Comparison of ENCODE assay signal across 9 cellular contexts in genomic region chr2:192749606-192750200, GRCh38.
A peak's percentile ranks its signal among the peaks of the same experiment; 100 is the strongest.
DNase-seq lines count a peak whose midpoint lies in the region; ATAC-seq and TF ChIP-seq lines count a peak whose summit lies in the region.
"Had no signal": no experiment of that assay in that cellular context is flagged by ENCODE, and none has a peak within 500 bp of the region (broad histone marks: within the 10 kb centered on the region; RNA-seq: fewer than 3 reads in every experiment).

No MANE protein-coding gene starts in this region.

- H3K9me3 ChIP-seq in OCI-LY3 (ENCODE audit: insufficient read depth, low read length), result no peaks in the 10 kb centered on the region
- no peaks in the 10 kb centered on the region for H3K9me3 ChIP-seq in CD8-positive, alpha-beta T cell (ENCODE audit: low read length)

- intact Hi-C loops in CD8-positive, alpha-beta T cell (cut with DNase I, micrococcal nuclease), result no loop called here

- peak overlapping the region; percentile 72 for H3K4me2 ChIP-seq in OCI-LY3 (ENCODE audit: low read length)

- peak overlapping the region; percentile 68 for H2AFZ ChIP-seq in OCI-LY3 (ENCODE audit: low read depth, low read length)

- CTCF ChIA-PET in CD8-positive, alpha-beta T cell (lab: Charles Lee), result no interaction called here

- no peaks in the 10 kb centered on the region for H4K20me1 ChIP-seq in OCI-LY3 (ENCODE audit: insufficient read depth, low read length)

- no peaks in the 10 kb centered on the region for H3K27me3 ChIP-seq in OCI-LY3 (ENCODE audit: low read depth, low read length)
- no peaks in the 10 kb centered on the region for H3K27me3 ChIP-seq in CD8-positive, alpha-beta T cell (ENCODE audit: insufficient read depth, low read length)

- POLR2A ChIA-PET in CD8-positive, alpha-beta T cell (lab: Charles Lee), result no interaction called here

- peak; percentile 72 for TF ChIP-seq CTCF in 22Rv1 (IDR thresholded peaks at IDR 0.05)
- peak; percentile 77 for TF ChIP-seq CTCF in OCI-LY3 (IDR thresholded peaks at IDR 0.05; ENCODE audit: low read depth, low read length)
- peak; percentile 59 for TF ChIP-seq CTCF in epithelial cell of esophagus (IDR thresholded peaks at IDR 0.05; ENCODE audit: insufficient read depth, low read depth, low read length, missing control alignments)
- no peak for TF ChIP-seq CTCF in CD8-positive, alpha-beta T cell (IDR thresholded peaks at IDR 0.05)

- ATAC-seq in GM19468 (IDR thresholded peaks at IDR 0.05; ENCODE audit: extremely low read depth, unreplicated experiment), result peak; percentile 29
- ATAC-seq in CD8-positive, alpha-beta T cell, result no peak
- no peak for ATAC-seq in HG02571 (IDR thresholded peaks at IDR 0.05; ENCODE audit: unreplicated experiment)

- no peaks in the 10 kb centered on the region for H3K36me3 ChIP-seq in OCI-LY3 (replicated peaks; ENCODE audit: low read depth, low read length)
- H3K36me3 ChIP-seq in CD8-positive, alpha-beta T cell (ENCODE audit: insufficient read depth, low read length), result no peaks in the 10 kb centered on the region

- H3K27me3 Mint-ChIP-seq in CD8-positive, alpha-beta T cell (ENCODE audit: low read depth), result no peaks in the 10 kb centered on the region
- H3K27me3 Mint-ChIP-seq: activated naive CD8-positive, alpha-beta T cell had no signal

- H3K9me3 Mint-ChIP-seq in CD8-positive, alpha-beta T cell, result no peaks in the 10 kb centered on the region

- DNase-seq in epithelial cell of esophagus (ENCODE audit: low read depth), result peak; percentile 38
- DNase-seq in CD1c-positive myeloid dendritic cell (ENCODE audit: extremely low spot score), result no peak
- no peak for DNase-seq in CD8-positive, alpha-beta T cell
- DNase-seq in DMS79 treated with DMSO at 0.1 percent for 48 hours (lab: John Stamatoyannopoulos, UW), result no peak

- H3K4me3 ChIP-seq in OCI-LY3 (ENCODE audit: low read length) (peak overlapping the region; percentile 68), epithelial cell of esophagus (ENCODE audit: low read length) (no peak overlapping the region)
- H3K4me3 ChIP-seq in CD8-positive, alpha-beta T cell (ENCODE audit: low read depth, low read length), result no peak overlapping the region

- H3K36me3 Mint-ChIP-seq in CD8-positive, alpha-beta T cell, result no peaks in the 10 kb centered on the region
- H3K36me3 Mint-ChIP-seq: activated naive CD8-positive, alpha-beta T cell had no signal

- H3K9ac ChIP-seq in OCI-LY3 (ENCODE audit: low read length), result no peak overlapping the region

- no peak overlapping the region for H3K27ac Mint-ChIP-seq in CD8-positive, alpha-beta T cell
- H3K27ac Mint-ChIP-seq: activated naive CD8-positive, alpha-beta T cell had no signal

- no peak overlapping the region for H3K27ac ChIP-seq in 22Rv1
- no peak overlapping the region for H3K27ac ChIP-seq in OCI-LY3 (ENCODE audit: low read length)
- H3K27ac ChIP-seq in CD8-positive, alpha-beta T cell (ENCODE audit: low read depth, low read length), result no peak overlapping the region

- peaks cover 7% of the 10 kb centered on the region for H3K4me1 ChIP-seq in OCI-LY3 (ENCODE audit: low read length)
- H3K4me1 ChIP-seq in CD8-positive, alpha-beta T cell (ENCODE audit: insufficient read depth, low read length), result no peaks in the 10 kb centered on the region

- H3K4me1 Mint-ChIP-seq in CD8-positive, alpha-beta T cell (ENCODE audit: low read depth), result no peaks in the 10 kb centered on the region

- H3K79me2 ChIP-seq in OCI-LY3 (ENCODE audit: low read length), result no peaks in the 10 kb centered on the region

- no peak overlapping the region for H3K4me3 Mint-ChIP-seq in CD8-positive, alpha-beta T cell
- H3K4me3 Mint-ChIP-seq: activated naive CD8-positive, alpha-beta T cell had no signal
